Comparison of ENCODE assay signal across 12 cellular contexts in the genomic region with DNA sequence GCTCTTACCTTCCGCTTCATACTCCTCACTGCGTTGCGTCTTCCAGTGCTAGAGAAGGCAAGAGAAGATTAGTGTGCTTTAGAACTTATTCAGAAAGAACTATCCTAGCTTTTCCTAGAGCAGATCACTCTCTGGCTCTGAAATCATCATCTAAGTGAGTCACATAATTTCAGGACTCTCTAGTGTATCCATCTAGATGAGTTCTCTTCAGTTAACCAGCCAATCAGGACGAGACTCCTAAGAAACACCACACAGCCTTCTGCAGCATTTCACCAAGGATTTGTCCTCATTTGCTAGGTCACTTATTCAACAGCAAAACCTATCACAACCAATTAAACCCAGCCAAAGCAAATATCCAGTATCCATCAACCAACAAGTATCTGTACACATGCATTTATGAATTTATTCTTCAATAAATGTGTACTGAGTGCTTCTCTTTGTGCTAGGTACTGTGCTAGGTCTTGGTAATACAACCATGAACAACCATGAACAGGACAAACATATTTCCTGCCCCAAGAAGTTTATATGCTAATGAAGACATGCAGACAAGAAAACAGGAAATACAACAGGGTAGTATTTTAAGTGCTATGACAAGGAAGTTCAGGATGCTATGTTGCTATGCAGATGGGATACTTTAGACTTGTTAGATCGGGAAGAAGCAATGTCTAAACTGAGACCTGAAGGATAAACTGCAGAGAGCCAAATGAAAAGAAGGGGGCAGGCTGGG. TPM values are rescaled to one million over a fixed set of nuclear protein-coding genes. Genes with fewer than 3 reads are reported as not detected.
A peak's percentile ranks its signal among the peaks of the same experiment; 100 is the strongest.
DNase-seq lines count a peak whose midpoint lies in the region; ATAC-seq and TF ChIP-seq lines count a peak whose summit lies in the region.
"Had no signal": no experiment of that assay in that cellular context is flagged by ENCODE, and none has a peak within 500 bp of the region (broad histone marks: within the 10 kb centered on the region; RNA-seq: fewer than 3 reads in every experiment).

No MANE protein-coding gene starts in this region.

- peaks cover 17 to 38% of the 10 kb centered on the region in 2 donors for H3K4me1 ChIP-seq in gastrocnemius medialis

- in situ Hi-C loops in gastrocnemius medialis (cut with MboI; ENCODE audit: low sequenced_read_pairs in 4 of 4): loop anchor here (5.0 to 25.0 kb wide), 6 partner anchors 164 to 467 kb away; partner anchors contain the start of genes DMAC2L (in 2 of the 4) and L2HGDH (in 2 of the 4)

- H3K27me3 Mint-ChIP-seq in activated CD8-positive, alpha-beta memory T cell treated with anti-CD3 and anti-CD28 coated beads, Interleukin-2, amount 10 ng/mL, durations not matched to agents 7 days and 5 days: no peaks in the 10 kb centered on the region
- H3K27me3 Mint-ChIP-seq: activated CD4-positive, alpha-beta memory T cell treated with anti-CD3 and anti-CD28 coated beads for 36 hours had no signal

- no peak overlapping the region for H3K4me3 Mint-ChIP-seq in activated CD8-positive, alpha-beta memory T cell treated with anti-CD3 and anti-CD28 coated beads, Interleukin-2, amount 10 ng/mL, durations not matched to agents 7 days and 5 days
- H3K4me3 Mint-ChIP-seq: activated CD4-positive, alpha-beta memory T cell treated with anti-CD3 and anti-CD28 coated beads for 36 hours had no signal

- no peak for DNase-seq in activated CD8-positive, alpha-beta memory T cell treated with anti-CD3 and anti-CD28 coated beads, Interleukin-2, amount 10 ng/mL, durations not matched to agents 7 days and 5 days
- DNase-seq in activated CD8-positive, alpha-beta memory T cell treated with anti-CD3 and anti-CD28 coated beads, Interleukin-2, amount 50 U/mL, for 48 hours: no peak
- peak; percentile 22 for DNase-seq in RKO (ENCODE audit: low spot score)
- DNase-seq in epithelial cell of esophagus (ENCODE audit: low read depth): peak; percentile 48
- DNase-seq in gastrocnemius medialis: no peak
- no peak for DNase-seq in lower leg skin (ENCODE audit: low spot score in 2 of 2)
- no peak for DNase-seq in GM19240 (ENCODE audit: insufficient read length, low spot score)
- DNase-seq in Ammon's horn (ENCODE audit: low spot score): no peak
- DNase-seq: activated CD4-positive, alpha-beta memory T cell treated with anti-CD3 and anti-CD28 coated beads for 36 hours; adrenal gland; SIG-M5; upper lobe of left lung had no signal

- H3K4me1 Mint-ChIP-seq in activated CD8-positive, alpha-beta memory T cell treated with anti-CD3 and anti-CD28 coated beads, Interleukin-2, amount 10 ng/mL, durations not matched to agents 7 days and 5 days: peaks cover 34% of the 10 kb centered on the region

- H3K36me3 Mint-ChIP-seq in activated CD8-positive, alpha-beta memory T cell treated with anti-CD3 and anti-CD28 coated beads, Interleukin-2, amount 10 ng/mL, durations not matched to agents 7 days and 5 days: peaks cover 21% of the 10 kb centered on the region

- no peaks in the 10 kb centered on the region for H3K36me3 ChIP-seq in gastrocnemius medialis
- H3K36me3 ChIP-seq: adrenal gland had no signal

- no peak for TF ChIP-seq POLR2A in gastrocnemius medialis (IDR thresholded peaks at IDR 0.05)
- no peak for TF ChIP-seq POLR2A in lower leg skin (IDR thresholded peaks at IDR 0.05)

- no peak for ATAC-seq in activated CD8-positive, alpha-beta memory T cell treated with anti-CD3 and anti-CD28 coated beads, Interleukin-2, amount 10 ng/mL, durations not matched to agents 7 days and 5 days
- no peak for ATAC-seq in gastrocnemius medialis

- no peaks in the 10 kb centered on the region for H3K9me3 Mint-ChIP-seq in activated CD8-positive, alpha-beta memory T cell treated with anti-CD3 and anti-CD28 coated beads, Interleukin-2, amount 10 ng/mL, durations not matched to agents 7 days and 5 days (ENCODE audit: low read depth)
- H3K9me3 Mint-ChIP-seq: activated CD4-positive, alpha-beta memory T cell treated with anti-CD3 and anti-CD28 coated beads for 36 hours had no signal

- WGBS in lower leg skin, 2 donors: 72 to 75% methylated on average over 5 of the region's 5 CpGs

- no peak overlapping the region for H3K4me3 ChIP-seq in epithelial cell of esophagus (ENCODE audit: low read length)
- no peak overlapping the region for H3K4me3 ChIP-seq in gastrocnemius medialis
- no peak overlapping the region for H3K4me3 ChIP-seq in lower leg skin (ENCODE audit: low read depth, poor library complexity, severe bottlenecking)
- H3K4me3 ChIP-seq: adrenal gland, upper lobe of left lung had no signal

- H3K27me3 ChIP-seq in gastrocnemius medialis: no peaks in the 10 kb centered on the region
- H3K27me3 ChIP-seq: adrenal gland, upper lobe of left lung had no signal

- CTCF ChIA-PET in activated CD8-positive, alpha-beta memory T cell treated with anti-CD3 and anti-CD28 coated beads, Interleukin-2, amount 10 ng/mL, durations not matched to agents 7 days and 5 days (lab: Charles Lee): interaction anchor here (0.8 to 6.8 kb wide), 19 partner anchors 8 to 236 kb away, joined by 3 to 90 read pairs (median 6); no protein-coding TSS in a partner anchor

- peak overlapping the region; percentile 66 to 79 (median 74) for H3K27ac ChIP-seq in gastrocnemius medialis
- H3K27ac ChIP-seq: upper lobe of left lung had no signal

- no peak for TF ChIP-seq CTCF in epithelial cell of esophagus (IDR thresholded peaks at IDR 0.05; ENCODE audit: insufficient read depth, low read depth, low read length, missing control alignments)
- no peak for TF ChIP-seq CTCF in gastrocnemius medialis (IDR thresholded peaks at IDR 0.05 in 4 of 5, conservative IDR thresholded peaks at IDR 0.05 in 1 of 5)
- TF ChIP-seq CTCF in lower leg skin (IDR thresholded peaks at IDR 0.05): no peak

- no peaks in the 10 kb centered on the region for H3K9me3 ChIP-seq in gastrocnemius medialis
- H3K9me3 ChIP-seq: adrenal gland, upper lobe of left lung had no signal

- intact Hi-C loops in gastrocnemius medialis (cut with DNase I; ENCODE audit: low total_unique reads): loop anchor here (1.0 to 10.0 kb wide), 5 partner anchors 42 to 914 kb away; no protein-coding TSS in a partner anchor
- intact Hi-C loops in lower leg skin (cut with DNase I; ENCODE audit: low total_unique reads): loop anchor here (5.0 kb wide), 1 partner anchor 242 kb away; no protein-coding TSS in a partner anchor

- H3K27ac Mint-ChIP-seq in activated CD8-positive, alpha-beta memory T cell treated with anti-CD3 and anti-CD28 coated beads, Interleukin-2, amount 10 ng/mL, durations not matched to agents 7 days and 5 days: peak overlapping the region; percentile 49
- H3K27ac Mint-ChIP-seq: activated CD4-positive, alpha-beta memory T cell treated with anti-CD3 and anti-CD28 coated beads for 36 hours had no signal

RNA-seq across cellular contexts. Expression of gene NIN, which starts 52.0 kb away (rescaled TPM):
- total RNA-seq in activated CD8-positive, alpha-beta memory T cell treated with anti-CD3 and anti-CD28 coated beads, Interleukin-2, amount 10 ng/mL, durations not matched to agents 7 days and 5 days: 10 to 100 TPM; 70.8 to 71.3 TPM
- total RNA-seq in gastrocnemius medialis (10 to 100 TPM; 16.2 to 49.3 (median 29.2) TPM), lower leg skin (10 to 100 TPM; 22.7 to 32.2 (median 28.5) TPM)

Comparison
In these comparisons a context has a peak if more than half of its experiments do, and no peak if none do; other contexts are left out.
1. DNase-seq: peak in RKO (single experiment) and epithelial cell of esophagus (single experiment); none in activated CD8-positive, alpha-beta memory T cell treated with anti-CD3 and anti-CD28 coated beads, Interleukin-2, amount 10 ng/mL, durations not matched to agents 7 days and 5 days (single experiment), activated CD8-positive, alpha-beta memory T cell treated with anti-CD3 and anti-CD28 coated beads, Interleukin-2, amount 50 U/mL, for 48 hours (single experiment), gastrocnemius medialis (0 of 2), lower leg skin (0 of 2), GM19240 (single experiment) and Ammon's horn (single experiment).